Comparison of ENCODE assay signal across 13 cellular contexts in genomic region chr3:188264231-188265213, GRCh38.
A peak's percentile ranks its signal among the peaks of the same experiment; 100 is the strongest.
DNase-seq lines count a peak whose midpoint lies in the region; ATAC-seq and TF ChIP-seq lines count a peak whose summit lies in the region.
"Had no signal": no experiment of that assay in that cellular context is flagged by ENCODE, and none has a peak within 500 bp of the region (broad histone marks: within the 10 kb centered on the region; RNA-seq: fewer than 3 reads in every experiment).

No MANE protein-coding gene starts in this region.

- no peak for TF ChIP-seq POLR2A in Peyer's patch (IDR thresholded peaks at IDR 0.05)
- TF ChIP-seq POLR2A in upper lobe of left lung (IDR thresholded peaks at IDR 0.05): no peak

- no peak overlapping the region for H3K9ac ChIP-seq in mucosa of rectum (ENCODE audit: low read depth in 1 of 2, low read length in 2 of 2)

- DNase-seq in Peyer's patch (no peak), fibroblast of gingiva (ENCODE audit: low read depth) (peak; percentile 52), upper lobe of left lung (no peak), NCI-H2227 treated with DMSO at 0.1 percent for 48 hours (lab: John Stamatoyannopoulos, UW) (no peak), A172 (ENCODE audit: low spot score) (no peak)
- DNase-seq: activated CD4-positive, CD25-positive, alpha-beta regulatory T cell treated with anti-CD3 and anti-CD28 coated beads, Interleukin-2, amount 50 U/mL, for 72 hours; NCI-H1930; RPMI8226 had no signal

- no peak for TF ChIP-seq EP300 in upper lobe of left lung (IDR thresholded peaks at IDR 0.05)

- no peaks in the 10 kb centered on the region for H3K36me3 ChIP-seq in Peyer's patch
- no peaks in the 10 kb centered on the region for H3K36me3 ChIP-seq in mucosa of rectum (ENCODE audit: control insufficient read depth in 2 of 2, insufficient read depth in 2 of 2, low read length in 2 of 2)
- H3K36me3 ChIP-seq in upper lobe of left lung: no peaks in the 10 kb centered on the region

- H3K27me3 ChIP-seq in Peyer's patch: no peaks in the 10 kb centered on the region
- H3K27me3 ChIP-seq in mucosa of rectum (ENCODE audit: control insufficient read depth in 2 of 2, insufficient read depth in 2 of 2, low read length in 2 of 2): no peaks in the 10 kb centered on the region
- no peaks in the 10 kb centered on the region for H3K27me3 ChIP-seq in upper lobe of left lung

- H3K4me3 ChIP-seq in Peyer's patch (no peak overlapping the region), mucosa of rectum (ENCODE audit: low read length in 2 of 2) (no peak overlapping the region), upper lobe of left lung (no peak overlapping the region)

- H3K4me1 ChIP-seq in Peyer's patch: peaks cover 0 to 43% (median 0%) of the 10 kb centered on the region in 4 donors
- H3K4me1 ChIP-seq in mucosa of rectum (ENCODE audit: control insufficient read depth in 2 of 2, insufficient read depth in 2 of 2, low read length in 2 of 2): peaks cover 25 to 45% of the 10 kb centered on the region in 2 donors
- peaks cover 45 to 75% (median 58%) of the 10 kb centered on the region in 4 donors for H3K4me1 ChIP-seq in upper lobe of left lung

- H3K27ac ChIP-seq in Peyer's patch (peak overlapping the region; percentile 31 to 80 (median 58)), mucosa of rectum (ENCODE audit: low read depth in 2 of 2, low read length in 2 of 2) (peak overlapping the region; percentile 71 to 75), upper lobe of left lung (peak overlapping the region; percentile 31 to 86 (median 84))

- ATAC-seq in upper lobe of left lung (ENCODE audit: low FRiP score in 2 of 2) (peak in 1 of 2 donors; percentile 55), GM19324 (IDR thresholded peaks at IDR 0.05; ENCODE audit: low FRiP score, unreplicated experiment) (no peak), GM19395 (IDR thresholded peaks at IDR 0.05; ENCODE audit: unreplicated experiment) (no peak)
- ATAC-seq: activated naive CD4-positive, alpha-beta T cell treated with anti-CD3 and anti-CD28 coated beads, Interleukin-2, amount 50 U/mL, for 72 hours; natural killer cell treated with Interleukin-12 subunit alpha and Interleukin-12 subunit beta and Interleukin-15 and Interleukin-18, amount 100 ng/mL, for 72 hours had no signal

- TF ChIP-seq CTCF in Peyer's patch (IDR thresholded peaks at IDR 0.05) (no peak), upper lobe of left lung (IDR thresholded peaks at IDR 0.05) (no peak)

- no peaks in the 10 kb centered on the region for H3K9me3 ChIP-seq in Peyer's patch
- no peaks in the 10 kb centered on the region for H3K9me3 ChIP-seq in mucosa of rectum (ENCODE audit: control insufficient read depth in 2 of 2, low read length in 2 of 2)
- H3K9me3 ChIP-seq in upper lobe of left lung: no peaks in the 10 kb centered on the region

- WGBS in upper lobe of left lung, 2 donors: 60 to 67% methylated on average over 7 of the region's 7 CpGs
